In genomic region chr10:103693812-103694205, GRCh38 we compare ENCODE assay signal across 10 cellular contexts.
DNase-seq lines count a peak whose midpoint lies in the region; ATAC-seq and TF ChIP-seq lines count a peak whose summit lies in the region.
"Had no signal": no experiment of that assay in that cellular context is flagged by ENCODE, and none has a peak within 500 bp of the region (broad histone marks: within the 10 kb centered on the region; RNA-seq: fewer than 3 reads in every experiment).

No MANE protein-coding gene starts in this region.

- H3K27ac ChIP-seq in left ventricle myocardium inferior (replicated peaks) (no peak overlapping the region), heart right ventricle (no peak overlapping the region), prostate gland (no peak overlapping the region)

- H3K27ac Mint-ChIP-seq in activated naive CD8-positive, alpha-beta T cell treated with anti-CD3 and anti-CD28 coated beads for 36 hours = no peak overlapping the region
- no peak overlapping the region for H3K27ac Mint-ChIP-seq in mesothelial cell of epicardium

- H3K4me3 ChIP-seq in left ventricle myocardium inferior = peak overlapping the region; percentile 56
- peak overlapping the region in 2 of 10 donors; percentile 42 to 43 for H3K4me3 ChIP-seq in heart right ventricle
- no peak overlapping the region for H3K4me3 ChIP-seq in prostate gland

- ATAC-seq in heart right ventricle (no peak), GM21526 (IDR thresholded peaks at IDR 0.05; ENCODE audit: low FRiP score, unreplicated experiment) (no peak)

- H3K36me3 Mint-ChIP-seq in activated naive CD8-positive, alpha-beta T cell treated with anti-CD3 and anti-CD28 coated beads for 36 hours = no peaks in the 10 kb centered on the region
- H3K36me3 Mint-ChIP-seq in mesothelial cell of epicardium = no peaks in the 10 kb centered on the region

- H3K9me3 ChIP-seq in left ventricle myocardium inferior (replicated peaks) = no peaks in the 10 kb centered on the region
- H3K9me3 ChIP-seq in heart right ventricle = no peaks in the 10 kb centered on the region
- H3K9me3 ChIP-seq in prostate gland = no peaks in the 10 kb centered on the region

- DNase-seq in left ventricle myocardium inferior (no peak), heart right ventricle (no peak), mesothelial cell of epicardium (ENCODE audit: low spot score in 2 of 2, unreplicated experiment in 2 of 2) (no peak), T-helper 9 cell (no peak), prostate gland (ENCODE audit: low spot score) (no peak), NCI-H226 (no peak)
- no peak for DNase-seq in activated naive CD8-positive, alpha-beta T cell treated with anti-CD3 and anti-CD28 coated beads for 36 hours
- DNase-seq: foreskin melanocyte, NCI-H1436 had no signal

- TF ChIP-seq CTCF in left ventricle myocardium inferior (IDR thresholded peaks at IDR 0.05; ENCODE audit: borderline replicate concordance) (no peak), heart right ventricle (IDR thresholded peaks at IDR 0.05) (no peak), mesothelial cell of epicardium (IDR thresholded peaks at IDR 0.05; ENCODE audit: unreplicated experiment) (no peak), prostate gland (IDR thresholded peaks at IDR 0.05) (no peak)

- H3K27me3 ChIP-seq in left ventricle myocardium inferior (ENCODE audit: low read depth) (no peaks in the 10 kb centered on the region), heart right ventricle (peaks cover 0 to 32% (median 0%) of the 10 kb centered on the region in 7 donors), prostate gland (replicated peaks; ENCODE audit: insufficient read depth) (no peaks in the 10 kb centered on the region)

- no peaks in the 10 kb centered on the region for H3K9me3 Mint-ChIP-seq in activated naive CD8-positive, alpha-beta T cell treated with anti-CD3 and anti-CD28 coated beads for 36 hours
- H3K9me3 Mint-ChIP-seq in mesothelial cell of epicardium = no peaks in the 10 kb centered on the region

- peaks cover 22% of the 10 kb centered on the region for H3K4me1 Mint-ChIP-seq in activated naive CD8-positive, alpha-beta T cell treated with anti-CD3 and anti-CD28 coated beads for 36 hours
- H3K4me1 Mint-ChIP-seq in mesothelial cell of epicardium = peaks cover 18% of the 10 kb centered on the region

- no peak for TF ChIP-seq POLR2A in prostate gland (IDR thresholded peaks at IDR 0.05)

- H3K27me3 Mint-ChIP-seq in activated naive CD8-positive, alpha-beta T cell treated with anti-CD3 and anti-CD28 coated beads for 36 hours = peaks cover 6% of the 10 kb centered on the region
- peaks cover 18% of the 10 kb centered on the region for H3K27me3 Mint-ChIP-seq in mesothelial cell of epicardium (ENCODE audit: low read depth)

- no peaks in the 10 kb centered on the region for H3K36me3 ChIP-seq in left ventricle myocardium inferior
- no peaks in the 10 kb centered on the region for H3K36me3 ChIP-seq in heart right ventricle
- no peaks in the 10 kb centered on the region for H3K36me3 ChIP-seq in prostate gland

- WGBS in heart right ventricle, 2 donors = 48 to 70% methylated on average over 5 of the region's 5 CpGs
- 58% methylated on average over 5 of the region's 5 CpGs for WGBS in prostate gland

- intact Hi-C loops in left ventricle myocardium inferior (cut with micrococcal nuclease) = no loop called here
- intact Hi-C loops in heart right ventricle (cut with DNase I) = no loop called here
- intact Hi-C loops in prostate gland (cut with DNase I) = no loop called here

- H3K4me1 ChIP-seq in left ventricle myocardium inferior (peaks cover 59% of the 10 kb centered on the region), heart right ventricle (peaks cover 9 to 58% (median 22%) of the 10 kb centered on the region in 9 donors), prostate gland (replicated peaks) (no peaks in the 10 kb centered on the region)

- H3K4me3 Mint-ChIP-seq in activated naive CD8-positive, alpha-beta T cell treated with anti-CD3 and anti-CD28 coated beads for 36 hours = peak overlapping the region; percentile 74
- peak overlapping the region; percentile 71 for H3K4me3 Mint-ChIP-seq in mesothelial cell of epicardium
